19 cellular contexts compared by ENCODE assay signal in the genomic region with DNA sequence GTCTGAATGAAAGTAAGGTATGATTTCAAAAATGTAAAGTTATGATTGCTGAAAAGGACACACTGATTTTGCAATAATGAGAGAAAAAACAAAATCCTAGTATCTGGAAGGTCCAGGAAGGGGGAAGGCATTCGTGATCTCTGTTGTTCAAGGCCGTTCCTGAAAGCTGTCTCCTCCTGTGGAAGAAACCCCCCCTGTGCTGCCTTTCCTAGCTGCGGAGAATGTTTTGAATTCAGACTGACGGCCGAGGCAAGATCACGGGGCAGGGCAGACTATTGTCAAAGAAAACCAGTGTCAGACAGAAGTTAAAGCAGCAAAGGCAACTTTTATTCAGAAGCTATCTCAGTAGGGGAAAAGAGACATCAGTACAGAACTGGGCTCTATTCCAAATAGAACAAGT.
"Had no signal": no experiment of that assay in that cellular context is flagged by ENCODE, and none has a peak within 500 bp of the region (broad histone marks: within the 10 kb centered on the region; RNA-seq: fewer than 3 reads in every experiment).

No MANE protein-coding gene starts in this region.

- H3K9me3 Mint-ChIP-seq: activated T-helper 1 cell treated with anti-CD3 and anti-CD28 coated beads, Interleukin-12 subunit alpha, Interleukin-12 subunit beta, Interleukin-2, Interleukin-4 antibody, amounts not matched to agents 30 ng/mL and 10 ng/mL and 1 ng/mL, durations not matched to agents 14 hours and 24 hours and 36 hours; stimulated activated naive CD8-positive, alpha-beta T cell treated with anti-CD3 and anti-CD28 coated beads, Interleukin-15, Interleukin-2, amounts not matched to agents 100 ng/mL and 50 ng/mL, for 24 hours had no signal

- DNase-seq: activated CD4-positive, alpha-beta T cell treated with anti-CD3 and anti-CD28 coated beads, Interleukin-2, amount 50 U/mL, for 48 hours; activated gamma-delta T cell treated with Interleukin-2 at 50 U/mL for 16 hours; activated naive CD8-positive, alpha-beta T cell treated with anti-CD3 and anti-CD28 coated beads, Interleukin-2, amount 10 ng/mL, durations not matched to agents 7 days and 5 days; activated T-cell treated with anti-CD3 and anti-CD28 coated beads for 4 hours; anterior cingulate cortex; caudate nucleus; colonic mucosa; head of caudate nucleus; left ventricle myocardium superior; mucosa of descending colon; naive B cell; right cardiac atrium; T-helper 17 cell; transverse colon had no signal

- H3K27ac Mint-ChIP-seq: activated naive CD8-positive, alpha-beta T cell treated with anti-CD3 and anti-CD28 coated beads, Interleukin-2, amount 10 ng/mL, durations not matched to agents 7 days and 5 days; activated T-helper 1 cell treated with anti-CD3 and anti-CD28 coated beads, Interleukin-12 subunit alpha, Interleukin-12 subunit beta, Interleukin-2, Interleukin-4 antibody, amounts not matched to agents 30 ng/mL and 10 ng/mL and 1 ng/mL, durations not matched to agents 14 hours and 24 hours and 36 hours; naive B cell; stimulated activated naive CD8-positive, alpha-beta T cell treated with anti-CD3 and anti-CD28 coated beads, Interleukin-15, Interleukin-2, amounts not matched to agents 100 ng/mL and 50 ng/mL, for 24 hours; T-helper 17 cell had no signal

- ATAC-seq: left ventricle myocardium superior, mucosa of descending colon, T-helper 17 cell had no signal

- H3K4me1 ChIP-seq: colonic mucosa, transverse colon, vagina had no signal

- H3K4me3 ChIP-seq: colonic mucosa, mucosa of descending colon, skin epidermis, transverse colon, vagina had no signal

- H3K9me3 ChIP-seq: colonic mucosa, mucosa of descending colon, transverse colon, vagina had no signal

- H3K27me3 ChIP-seq: colonic mucosa, transverse colon, vagina had no signal

- H3K36me3 Mint-ChIP-seq: activated naive CD8-positive, alpha-beta T cell treated with anti-CD3 and anti-CD28 coated beads, Interleukin-2, amount 10 ng/mL, durations not matched to agents 7 days and 5 days; naive B cell had no signal

- H3K4me1 Mint-ChIP-seq: activated naive CD8-positive, alpha-beta T cell treated with anti-CD3 and anti-CD28 coated beads, Interleukin-2, amount 10 ng/mL, durations not matched to agents 7 days and 5 days; naive B cell; T-helper 17 cell had no signal

- H3K36me3 ChIP-seq: colonic mucosa, transverse colon, vagina had no signal

- H3K4me3 Mint-ChIP-seq: activated naive CD8-positive, alpha-beta T cell treated with anti-CD3 and anti-CD28 coated beads, Interleukin-2, amount 10 ng/mL, durations not matched to agents 7 days and 5 days; activated T-helper 1 cell treated with anti-CD3 and anti-CD28 coated beads, Interleukin-12 subunit alpha, Interleukin-12 subunit beta, Interleukin-2, Interleukin-4 antibody, amounts not matched to agents 30 ng/mL and 10 ng/mL and 1 ng/mL, durations not matched to agents 14 hours and 24 hours and 36 hours; naive B cell; stimulated activated naive CD8-positive, alpha-beta T cell treated with anti-CD3 and anti-CD28 coated beads, Interleukin-15, Interleukin-2, amounts not matched to agents 100 ng/mL and 50 ng/mL, for 24 hours; T-helper 17 cell had no signal

- H3K27ac ChIP-seq: colonic mucosa, skin epidermis, transverse colon, vagina, VCaP had no signal
